Comparison of ENCODE assay signal across 10 cellular contexts in genomic region chr10:133316732-133317131, GRCh38. TPM values are rescaled to one million over a fixed set of nuclear protein-coding genes. Genes with fewer than 3 reads are reported as not detected.
"Had no signal": no experiment of that assay in that cellular context is flagged by ENCODE, and none has a peak within 500 bp of the region (broad histone marks: within the 10 kb centered on the region; RNA-seq: fewer than 3 reads in every experiment).

No MANE protein-coding gene starts in this region.

- H3K27ac Mint-ChIP-seq: GM23338, H9, HFFc6, IgD-negative memory B cell had no signal

- H3K4me3 Mint-ChIP-seq: GM23338, H9, HFFc6, IgD-negative memory B cell had no signal

- H3K4me3 ChIP-seq: GM23338 had no signal

- ATAC-seq: GM23338, HepG2 had no signal

- H3K27ac ChIP-seq: HL-60 had no signal

- DNase-seq: H9, HCEC 1CT, HFFc6, KBM-7 had no signal

- H3K4me1 Mint-ChIP-seq: GM23338 had no signal

- H3K36me3 Mint-ChIP-seq: IgD-negative memory B cell had no signal

RNA-seq across cellular contexts. Expression of gene CALY, which starts 20.0 kb away (rescaled TPM):
- total RNA-seq: HepG2 had no signal

RNA-seq across cellular contexts. Expression of gene PRAP1, which starts 30.4 kb away (rescaled TPM):
- total RNA-seq: GM23338, H1, HFFc6, HT1080 had no signal
